In genomic region chr10:106311590-106311989, GRCh38 we compare ENCODE assay signal across 20 cellular contexts.
DNase-seq lines count a peak whose midpoint lies in the region; ATAC-seq and TF ChIP-seq lines count a peak whose summit lies in the region.
"Had no signal": no experiment of that assay in that cellular context is flagged by ENCODE, and none has a peak within 500 bp of the region (broad histone marks: within the 10 kb centered on the region; RNA-seq: fewer than 3 reads in every experiment).

No MANE protein-coding gene starts in this region.

- intact Hi-C loops in sciatic nerve (cut with DNase I), result no loop called here

- no peaks in the 10 kb centered on the region for H3K4me1 Mint-ChIP-seq in stimulated activated naive CD8-positive, alpha-beta T cell treated with anti-CD3 and anti-CD28 coated beads, Interleukin-15, amount 100 ng/mL, for 72 hours
- H3K4me1 Mint-ChIP-seq: CD8-positive, alpha-beta memory T cell had no signal

- DNase-seq in AG09319 (ENCODE audit: extremely low read depth, low read depth) (peak; percentile 11), SJCRH30 (peak; percentile 22 to 51), fibroblast of mammary gland (ENCODE audit: low read depth) (peak; percentile 2), sciatic nerve (ENCODE audit: low spot score) (no peak), nucleus accumbens (lab: John Stamatoyannopoulos, UW) (no peak)
- DNase-seq in stimulated activated naive CD8-positive, alpha-beta T cell treated with anti-CD3 and anti-CD28 coated beads, Interleukin-15, amount 100 ng/mL, for 72 hours, result no peak
- DNase-seq: CD8-positive, alpha-beta memory T cell; DMS53; EL; GF-D8; H7; Kasumi-1; NCI-H1694; NCI-H446 treated with DMSO at 0.1 percent for 48 hours; NCI-H526 treated with DMSO at 0.1 percent for 48 hours; Peyer's patch had no signal

- no peaks in the 10 kb centered on the region for H3K9me3 ChIP-seq in SJCRH30 (replicated peaks)
- H3K9me3 ChIP-seq: Peyer's patch, SJSA1 had no signal

- peaks cover 5% of the 10 kb centered on the region in 2 donors for H3K9me3 Mint-ChIP-seq in stimulated activated naive CD8-positive, alpha-beta T cell treated with anti-CD3 and anti-CD28 coated beads, Interleukin-15, amount 100 ng/mL, for 72 hours

- H3K4me3 ChIP-seq in SJCRH30 (no peak overlapping the region), fibroblast of mammary gland (ENCODE audit: control insufficient read depth, low read depth, low read length) (no peak overlapping the region)
- H3K4me3 ChIP-seq: Peyer's patch, SJSA1 had no signal

- TF ChIP-seq CTCF in AG09319 (IDR thresholded peaks at IDR 0.05; ENCODE audit: low read depth, low read length), result no peak
- TF ChIP-seq CTCF in fibroblast of mammary gland (conservative IDR thresholded peaks at IDR 0.05; ENCODE audit: control insufficient read depth, insufficient read depth, low read depth, low read length), result no peak

- no peaks in the 10 kb centered on the region for H3K27me3 ChIP-seq in SJCRH30
- H3K27me3 ChIP-seq: Peyer's patch, SJSA1 had no signal

- H3K4me3 Mint-ChIP-seq in stimulated activated naive CD8-positive, alpha-beta T cell treated with anti-CD3 and anti-CD28 coated beads, Interleukin-15, amount 100 ng/mL, for 72 hours, result no peak overlapping the region
- H3K4me3 Mint-ChIP-seq: CD8-positive, alpha-beta memory T cell had no signal

- no peak overlapping the region for H3K27ac ChIP-seq in SJCRH30
- H3K27ac ChIP-seq: C4-2B, Peyer's patch, SJSA1 had no signal

- ATAC-seq in sciatic nerve (peak; percentile 85), GM18867 (IDR thresholded peaks at IDR 0.05; ENCODE audit: unreplicated experiment) (no peak), HG03460 (IDR thresholded peaks at IDR 0.05; ENCODE audit: unreplicated experiment) (no peak)
- ATAC-seq in stimulated activated naive CD8-positive, alpha-beta T cell treated with anti-CD3 and anti-CD28 coated beads, Interleukin-15, amount 100 ng/mL, for 72 hours, result no peak

- H3K36me3 ChIP-seq in SJCRH30, result no peaks in the 10 kb centered on the region
- H3K36me3 ChIP-seq: Peyer's patch, SJSA1 had no signal

- no peaks in the 10 kb centered on the region for H3K27me3 Mint-ChIP-seq in stimulated activated naive CD8-positive, alpha-beta T cell treated with anti-CD3 and anti-CD28 coated beads, Interleukin-15, amount 100 ng/mL, for 72 hours
- H3K27me3 Mint-ChIP-seq: CD8-positive, alpha-beta memory T cell had no signal

- H3K27ac Mint-ChIP-seq in stimulated activated naive CD8-positive, alpha-beta T cell treated with anti-CD3 and anti-CD28 coated beads, Interleukin-15, amount 100 ng/mL, for 72 hours, result peak overlapping the region in 1 of 2 donors; percentile 40
- H3K27ac Mint-ChIP-seq: CD8-positive, alpha-beta memory T cell had no signal

- H3K4me1 ChIP-seq in SJCRH30, result no peaks in the 10 kb centered on the region; the same call in 1 of the 2 replicates
- H3K4me1 ChIP-seq: Peyer's patch, SJSA1 had no signal

Comparison
In these comparisons a context has a peak if more than half of its experiments do, and no peak if none do; other contexts are left out.
1. DNase-seq: peak in AG09319 (single experiment), SJCRH30 (2 of 2) and fibroblast of mammary gland (single experiment); none in sciatic nerve (single experiment), nucleus accumbens (0 of 56) and stimulated activated naive CD8-positive, alpha-beta T cell treated with anti-CD3 and anti-CD28 coated beads, Interleukin-15, amount 100 ng/mL, for 72 hours (0 of 2).